ENCODE assay signal across 8 cellular contexts in the genomic region with DNA sequence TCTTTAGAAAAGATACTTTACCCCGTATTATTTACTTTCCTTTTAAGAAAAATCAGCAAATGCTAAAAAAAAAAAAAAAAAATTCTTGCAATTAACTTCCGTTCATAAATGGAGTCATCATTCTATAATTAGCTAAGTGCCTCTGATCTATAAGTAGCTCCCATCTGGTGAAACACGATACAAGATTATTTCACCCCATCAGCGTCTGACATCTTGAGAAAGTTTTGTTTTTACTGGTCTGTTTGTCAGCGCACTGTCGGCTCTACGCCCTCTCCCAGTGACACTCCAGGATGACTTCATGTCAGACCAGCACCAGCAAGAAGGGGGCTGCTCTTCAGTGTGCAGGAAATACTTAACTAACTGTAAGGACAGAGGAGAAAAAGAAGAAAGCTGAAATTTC.
DNase-seq lines count a peak whose midpoint lies in the region; ATAC-seq, FAIRE-seq and TF ChIP-seq lines count a peak whose summit lies in the region.

No MANE protein-coding gene starts in this region.

- no peaks in the 10 kb centered on the region for H3K9me3 ChIP-seq in A673 (ENCODE audit: low read depth, low read length, poor library complexity, severe bottlenecking)
- no peaks in the 10 kb centered on the region for H3K9me3 ChIP-seq in kidney (ENCODE audit: control insufficient read depth in 1 of 2, low read length in 2 of 2)

- H3K27me3 ChIP-seq in A673 (replicated peaks; ENCODE audit: insufficient read depth, low read depth, low read length, poor library complexity), result no peaks in the 10 kb centered on the region

- H3K27me3 Mint-ChIP-seq in activated CD8-positive, alpha-beta T cell treated with anti-CD3 and anti-CD28 coated beads for 36 hours, result no peaks in the 10 kb centered on the region

- DNase-seq in A673 (ENCODE audit: low spot score) (peak; percentile 43), HEK293T (ENCODE audit: extremely low spot score) (peak; percentile 20), kidney (no peak), KG1 (lab: John Stamatoyannopoulos, UW) (no peak), nucleus accumbens (lab: John Stamatoyannopoulos, UW) (no peak)
- peak; percentile 50 for DNase-seq in activated CD8-positive, alpha-beta T cell treated with anti-CD3 and anti-CD28 coated beads for 36 hours

- no TSS peak for BruUV-seq in A673 (replicated peaks; lab: Mats Ljungman, UMichigan)

- FAIRE-seq in kidney (lab: Jason Lieb, UNC), result no peak

- peak overlapping the region; percentile 10 for H3K4me3 Mint-ChIP-seq in activated CD8-positive, alpha-beta T cell treated with anti-CD3 and anti-CD28 coated beads for 36 hours

- peak overlapping the region; percentile 43 for H3K27ac Mint-ChIP-seq in activated CD8-positive, alpha-beta T cell treated with anti-CD3 and anti-CD28 coated beads for 36 hours

- H3K4me1 ChIP-seq in A673 (ENCODE audit: insufficient read depth, low read length, poor library complexity, severe bottlenecking) (peaks cover 22% of the 10 kb centered on the region), kidney (ENCODE audit: control insufficient read depth in 1 of 2, insufficient read depth in 1 of 2, low read depth in 1 of 2, low read length in 2 of 2) (peaks cover 0 to 11% of the 10 kb centered on the region in 2 donors)

- ATAC-seq in activated CD8-positive, alpha-beta T cell treated with anti-CD3 and anti-CD28 coated beads for 36 hours, result peak; percentile 71
- ATAC-seq in esophagus mucosa (no peak), GM19395 (IDR thresholded peaks at IDR 0.05; ENCODE audit: unreplicated experiment) (no peak)

- H3K27ac ChIP-seq in A673 (ENCODE audit: low read depth, low read length, poor library complexity, severe bottlenecking) (peak overlapping the region; percentile 51), kidney (ENCODE audit: low read depth in 2 of 2, low read length in 2 of 2) (peak overlapping the region; percentile 23 to 73)

- intact Hi-C loops in A673 (cut with micrococcal nuclease; ENCODE audit: unreplicated experiment) (no loop called here), kidney (cut with DNase I) (no loop called here)
- intact Hi-C loops in activated CD8-positive, alpha-beta T cell treated with anti-CD3 and anti-CD28 coated beads for 36 hours (cut with micrococcal nuclease), result no loop called here

- H3K36me3 Mint-ChIP-seq in activated CD8-positive, alpha-beta T cell treated with anti-CD3 and anti-CD28 coated beads for 36 hours (ENCODE audit: low read depth), result peaks cover 37% of the 10 kb centered on the region

- POLR2A ChIA-PET in A673 (lab: Charles Lee; ENCODE audit: low non-redundant PET), result no interaction called here
- POLR2A ChIA-PET in HEK293T (lab: Yijun Ruan, JAX), result no interaction called here
- POLR2A ChIA-PET in activated CD8-positive, alpha-beta T cell treated with anti-CD3 and anti-CD28 coated beads for 36 hours (lab: Charles Lee), result interaction anchor here (0.7 kb wide), 1 partner anchor 13 kb away, joined by 3 read pairs; no protein-coding TSS in a partner anchor

- CTCF ChIA-PET in A673 (lab: Charles Lee), result no interaction called here
- CTCF ChIA-PET in HEK293T (lab: Yijun Ruan, JAX), result interaction anchor here (0.5 to 1.7 kb wide), 3 partner anchors 13 to 59 kb away, joined by 3 to 4 read pairs (median 4); no protein-coding TSS in a partner anchor
- CTCF ChIA-PET in activated CD8-positive, alpha-beta T cell treated with anti-CD3 and anti-CD28 coated beads for 36 hours (lab: Charles Lee), result interaction anchor here (1.7 kb wide), 1 partner anchor 12 kb away, joined by 6 read pairs; no protein-coding TSS in a partner anchor

- peaks cover 42% of the 10 kb centered on the region for H3K4me1 Mint-ChIP-seq in activated CD8-positive, alpha-beta T cell treated with anti-CD3 and anti-CD28 coated beads for 36 hours (ENCODE audit: low read depth)

- H3K36me3 ChIP-seq in A673 (ENCODE audit: insufficient read depth, low read length, poor library complexity, severe bottlenecking) (peaks cover under 1% of the 10 kb centered on the region), kidney (ENCODE audit: control insufficient read depth in 1 of 2, insufficient read depth in 2 of 2, low read length in 2 of 2) (no peaks in the 10 kb centered on the region)

- H3K9ac ChIP-seq in kidney (ENCODE audit: low read length in 2 of 2), result no peak overlapping the region

- peaks cover 4% of the 10 kb centered on the region for H3K9me3 Mint-ChIP-seq in activated CD8-positive, alpha-beta T cell treated with anti-CD3 and anti-CD28 coated beads for 36 hours

- H3K4me3 ChIP-seq in A673 (ENCODE audit: low read depth, low read length, poor library complexity, severe bottlenecking) (no peak overlapping the region), kidney (ENCODE audit: low read length in 2 of 2) (no peak overlapping the region)

- TF ChIP-seq CTCF in A673 (conservative IDR thresholded peaks at IDR 0.05; ENCODE audit: low read depth, low read length) (no peak), kidney (IDR thresholded peaks at IDR 0.05; ENCODE audit: borderline replicate concordance, extremely low read depth, insufficient read depth) (no peak)
- TF ChIP-seq CTCF in activated CD8-positive, alpha-beta T cell treated with anti-CD3 and anti-CD28 coated beads for 36 hours (IDR thresholded peaks at IDR 0.05), result no peak

TF ChIP-seq in HEK293T, 16 proteins besides CTCF, POLR2A, EP300 and RAD21:
- peak; percentile 38; the same call in 1 of the 2 replicates for TF ChIP-seq ZNF384 (IDR thresholded peaks at IDR 0.05)
- no peak for TF ChIP-seq TARDBP (IDR thresholded peaks at IDR 0.05)
- no peak for TF ChIP-seq FOXM1 (IDR thresholded peaks at IDR 0.05; ENCODE audit: borderline replicate concordance)
- TF ChIP-seq, protein P1, sequence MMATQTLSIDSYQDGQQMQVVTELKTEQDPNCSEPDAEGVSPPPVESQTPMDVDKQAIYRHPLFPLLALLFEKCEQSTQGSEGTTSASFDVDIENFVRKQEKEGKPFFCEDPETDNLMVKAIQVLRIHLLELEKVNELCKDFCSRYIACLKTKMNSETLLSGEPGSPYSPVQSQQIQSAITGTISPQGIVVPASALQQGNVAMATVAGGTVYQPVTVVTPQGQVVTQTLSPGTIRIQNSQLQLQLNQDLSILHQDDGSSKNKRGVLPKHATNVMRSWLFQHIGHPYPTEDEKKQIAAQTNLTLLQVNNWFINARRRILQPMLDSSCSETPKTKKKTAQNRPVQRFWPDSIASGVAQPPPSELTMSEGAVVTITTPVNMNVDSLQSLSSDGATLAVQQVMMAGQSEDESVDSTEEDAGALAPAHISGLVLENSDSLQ (IDR thresholded peaks at IDR 0.05), result no peak

Comparison
In these comparisons a context has a peak if more than half of its experiments do, and no peak if none do; other contexts are left out.
1. DNase-seq: peak in A673 (single experiment), HEK293T (single experiment) and activated CD8-positive, alpha-beta T cell treated with anti-CD3 and anti-CD28 coated beads for 36 hours (single experiment); none in kidney (single experiment), KG1 (single experiment) and nucleus accumbens (0 of 56).